In genomic region chr9:98944130-98945074, GRCh38 we compare ENCODE assay signal across 8 cellular contexts. TPM values are rescaled to one million over a fixed set of nuclear protein-coding genes. Genes with fewer than 3 reads are reported as not detected.
DNase-seq lines count a peak whose midpoint lies in the region; ATAC-seq lines count a peak whose summit lies in the region.

No MANE protein-coding gene starts in this region.

- H3K27me3 ChIP-seq in stomach smooth muscle (ENCODE audit: control insufficient read depth in 1 of 2, insufficient read depth in 2 of 2, low read length in 2 of 2) (no peaks in the 10 kb centered on the region), Karpas-422 (ENCODE audit: low read length) (no peaks in the 10 kb centered on the region)

- no peaks in the 10 kb centered on the region for H3K9me2 ChIP-seq in Karpas-422 (replicated peaks; ENCODE audit: insufficient read depth, low read length)

- ATAC-seq in GM19328 (IDR thresholded peaks at IDR 0.05; ENCODE audit: unreplicated experiment) = no peak

- H3K9me3 ChIP-seq in stomach smooth muscle (ENCODE audit: control insufficient read depth in 2 of 2, low read length in 2 of 2) (no peaks in the 10 kb centered on the region), Karpas-422 (ENCODE audit: low read length) (no peaks in the 10 kb centered on the region)

- no peaks in the 10 kb centered on the region for H3K9me3 Mint-ChIP-seq in activated naive CD8-positive, alpha-beta T cell treated with anti-CD3 and anti-CD28 coated beads for 36 hours

- DNase-seq in SKM-1 treated with dmso at 0.1 percent for 144 hours (lab: John Stamatoyannopoulos, UW; ENCODE audit: unreplicated experiment) (peak; percentile 5), SKM-1 (lab: John Stamatoyannopoulos, UW; ENCODE audit: unreplicated experiment) (no peak), iPS-NIHi11 (ENCODE audit: low spot score) (peak; percentile 57), GM19240 (ENCODE audit: insufficient read length, low spot score) (no peak), Karpas-422 (no peak)
- peak; percentile 5 for DNase-seq in activated naive CD8-positive, alpha-beta T cell treated with anti-CD3 and anti-CD28 coated beads for 36 hours

- H3K27ac ChIP-seq in stomach smooth muscle (ENCODE audit: low read length) = peak overlapping the region; percentile 89
- no peak overlapping the region for H3K27ac ChIP-seq in Karpas-422 (ENCODE audit: low read length)

- H3K4me1 ChIP-seq in stomach smooth muscle (ENCODE audit: control insufficient read depth, insufficient read depth, low read length) = peaks cover 40% of the 10 kb centered on the region
- no peaks in the 10 kb centered on the region for H3K4me1 ChIP-seq in Karpas-422 (ENCODE audit: low read length)

- no peak overlapping the region for H3K4me2 ChIP-seq in Karpas-422 (ENCODE audit: low read depth, low read length, poor library complexity, severe bottlenecking)

- H3K4me3 ChIP-seq in stomach smooth muscle (ENCODE audit: low read length in 2 of 2) (peak overlapping the region; percentile 85 to 98), Karpas-422 (ENCODE audit: low read length) (no peak overlapping the region)

- no peaks in the 10 kb centered on the region for H3K36me3 Mint-ChIP-seq in activated naive CD8-positive, alpha-beta T cell treated with anti-CD3 and anti-CD28 coated beads for 36 hours

- H3K9ac ChIP-seq in stomach smooth muscle (ENCODE audit: low read length in 2 of 2) (peak overlapping the region; percentile 87 to 90), Karpas-422 (ENCODE audit: low read length) (no peak overlapping the region)

- no peaks in the 10 kb centered on the region for H3K79me2 ChIP-seq in Karpas-422 (ENCODE audit: low read length)

- H2AFZ ChIP-seq in Karpas-422 (ENCODE audit: low read length) = no peak overlapping the region

- H4K20me1 ChIP-seq in Karpas-422 (ENCODE audit: insufficient read depth, low read depth, low read length) = no peaks in the 10 kb centered on the region

- H3K36me3 ChIP-seq in stomach smooth muscle (ENCODE audit: control insufficient read depth in 2 of 2, insufficient read depth in 2 of 2, low read length in 2 of 2) (peaks cover 4 to 5% of the 10 kb centered on the region in 2 donors), Karpas-422 (ENCODE audit: insufficient read depth, low read length) (no peaks in the 10 kb centered on the region)

- H3K27me3 Mint-ChIP-seq in activated naive CD8-positive, alpha-beta T cell treated with anti-CD3 and anti-CD28 coated beads for 36 hours = peaks cover 64% of the 10 kb centered on the region

- H3K27ac Mint-ChIP-seq in activated naive CD8-positive, alpha-beta T cell treated with anti-CD3 and anti-CD28 coated beads for 36 hours = no peak overlapping the region

- peaks cover 9% of the 10 kb centered on the region for H3K4me1 Mint-ChIP-seq in activated naive CD8-positive, alpha-beta T cell treated with anti-CD3 and anti-CD28 coated beads for 36 hours

- peak overlapping the region; percentile 48 for H3K4me3 Mint-ChIP-seq in activated naive CD8-positive, alpha-beta T cell treated with anti-CD3 and anti-CD28 coated beads for 36 hours

RNA-seq across cellular contexts. Expression of gene COL15A1, which starts 0.7 kb away (rescaled TPM):
- total RNA-seq in activated naive CD8-positive, alpha-beta T cell treated with anti-CD3 and anti-CD28 coated beads for 36 hours = under 1 TPM in 1 of 2 experiments, not detected in 1; 0.06 TPM
- 0.40 and 0.93 TPM in 2 replicates for total RNA-seq in Karpas-422 (2014; rRNA removed; shearing (Covaris generic); ENCODE audit: low replicate concordance)

Comparison
In these comparisons a context has a peak if more than half of its experiments do, and no peak if none do; other contexts are left out.
1. DNase-seq: peak in SKM-1 treated with dmso at 0.1 percent for 144 hours (single experiment), activated naive CD8-positive, alpha-beta T cell treated with anti-CD3 and anti-CD28 coated beads for 36 hours (single experiment) and iPS-NIHi11 (single experiment); none in SKM-1 (single experiment), GM19240 (single experiment) and Karpas-422 (single experiment).